ENCODE assay signal across 32 cellular contexts in the genomic region with DNA sequence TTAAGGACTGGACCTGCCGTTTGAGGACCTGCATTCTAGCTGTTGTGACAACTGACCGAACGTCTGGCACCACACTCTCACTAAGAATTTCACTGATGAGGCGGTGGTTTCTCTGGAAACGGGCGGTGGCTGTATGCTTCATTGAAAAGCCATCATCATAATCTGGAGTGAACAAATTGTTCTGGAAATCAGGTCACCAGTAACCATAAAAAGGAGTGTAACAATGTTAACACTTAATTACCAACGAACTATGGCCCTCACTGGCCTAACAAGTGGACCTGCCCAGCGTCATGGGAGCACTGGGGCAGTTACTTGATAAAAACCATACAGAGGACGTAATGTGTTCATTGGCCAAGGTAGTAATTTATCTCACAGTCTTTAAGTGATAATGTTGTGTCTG. TPM values are rescaled to one million over a fixed set of nuclear protein-coding genes. Genes with fewer than 3 reads are reported as not detected.
DNase-seq lines count a peak whose midpoint lies in the region; ATAC-seq lines count a peak whose summit lies in the region.
"Had no signal": no experiment of that assay in that cellular context is flagged by ENCODE, and none has a peak within 500 bp of the region (broad histone marks: within the 10 kb centered on the region; RNA-seq: fewer than 3 reads in every experiment).

No MANE protein-coding gene starts in this region.

- H3K4me3 ChIP-seq in mesenchymal stem cell (ENCODE audit: insufficient read depth in 1 of 2, low read depth in 1 of 2, low read length in 2 of 2) (no peak overlapping the region), GM23248 (no peak overlapping the region)
- H3K4me3 ChIP-seq: A549; BLaER1 treated with 17β-estradiol and CSF1 and Interleukin-3, amounts not matched to agents 10 nM and 100 nM; GM23338; HAP-1; SK-N-MC had no signal

- H2BK15ac ChIP-seq in mesenchymal stem cell (ENCODE audit: low read depth, poor library complexity, severe bottlenecking): no peak overlapping the region

- H4K91ac ChIP-seq in mesenchymal stem cell (ENCODE audit: low read length): no peak overlapping the region

- peaks cover 17% of the 10 kb centered on the region; the same call in 1 of the 2 replicates for H3F3A ChIP-seq in GM23248 (ENCODE audit: insufficient read depth)

- H3K27ac ChIP-seq in mesenchymal stem cell (ENCODE audit: low read length, poor library complexity, severe bottlenecking): no peak overlapping the region
- H3K27ac ChIP-seq in GM23248: no peak overlapping the region
- H3K27ac ChIP-seq: A549; BLaER1 treated with 17β-estradiol and CSF1 and Interleukin-3, amounts not matched to agents 10 nM and 100 nM; KMS-11; SK-N-MC had no signal

- H3K4me1 Mint-ChIP-seq in activated naive CD8-positive, alpha-beta T cell (ENCODE audit: low read depth): peaks cover 3% of the 10 kb centered on the region
- peaks cover 5% of the 10 kb centered on the region for H3K4me1 Mint-ChIP-seq in activated naive CD8-positive, alpha-beta T cell treated with anti-CD3 and anti-CD28 coated beads, Interleukin-2, amount 50 U/mL, for 24 hours
- peaks cover 16% of the 10 kb centered on the region for H3K4me1 Mint-ChIP-seq in stimulated activated effector memory CD8-positive, alpha-beta T cell treated with anti-CD3 and anti-CD28 coated beads, Interleukin-12 subunit alpha, Interleukin-12 subunit beta, amount 100 ng/mL, for 72 hours
- H3K4me1 Mint-ChIP-seq: GM23338 had no signal

- no peak overlapping the region for H4K8ac ChIP-seq in mesenchymal stem cell (ENCODE audit: low read length)

- 0 out of 2 replicates have a peak, but pooled peaks cover 3% of the 10 kb centered on the region for H4K20me1 ChIP-seq in GM23248 (ENCODE audit: insufficient read depth)

- peak overlapping the region; percentile 51 for H2AK5ac ChIP-seq in mesenchymal stem cell (ENCODE audit: low read length, severe bottlenecking)

- H3K27ac Mint-ChIP-seq in activated naive CD8-positive, alpha-beta T cell: peak overlapping the region; percentile 72
- no peak overlapping the region for H3K27ac Mint-ChIP-seq in activated naive CD8-positive, alpha-beta T cell treated with anti-CD3 and anti-CD28 coated beads, Interleukin-2, amount 50 U/mL, for 24 hours
- H3K27ac Mint-ChIP-seq in stimulated activated effector memory CD8-positive, alpha-beta T cell treated with anti-CD3 and anti-CD28 coated beads, Interleukin-12 subunit alpha, Interleukin-12 subunit beta, amount 100 ng/mL, for 72 hours: peak overlapping the region; percentile 54
- H3K27ac Mint-ChIP-seq: CD4-positive, alpha-beta T cell; GM23338; HFFc6; IgD-negative memory B cell had no signal

- H3K36me3 Mint-ChIP-seq in activated naive CD8-positive, alpha-beta T cell: peaks cover 16% of the 10 kb centered on the region
- peaks cover 65% of the 10 kb centered on the region for H3K36me3 Mint-ChIP-seq in activated naive CD8-positive, alpha-beta T cell treated with anti-CD3 and anti-CD28 coated beads, Interleukin-2, amount 50 U/mL, for 24 hours (ENCODE audit: low read depth)
- peaks cover 100% of the 10 kb centered on the region for H3K36me3 Mint-ChIP-seq in stimulated activated effector memory CD8-positive, alpha-beta T cell treated with anti-CD3 and anti-CD28 coated beads, Interleukin-12 subunit alpha, Interleukin-12 subunit beta, amount 100 ng/mL, for 72 hours

- no peak overlapping the region for H3K4me3 Mint-ChIP-seq in activated naive CD8-positive, alpha-beta T cell
- H3K4me3 Mint-ChIP-seq in activated naive CD8-positive, alpha-beta T cell treated with anti-CD3 and anti-CD28 coated beads, Interleukin-2, amount 50 U/mL, for 24 hours: no peak overlapping the region
- H3K4me3 Mint-ChIP-seq in stimulated activated effector memory CD8-positive, alpha-beta T cell treated with anti-CD3 and anti-CD28 coated beads, Interleukin-12 subunit alpha, Interleukin-12 subunit beta, amount 100 ng/mL, for 72 hours: no peak overlapping the region
- H3K4me3 Mint-ChIP-seq: CD4-positive, alpha-beta T cell; GM23338; HFFc6; IgD-negative memory B cell had no signal

- 96% methylated on average over 8 of the region's 9 CpGs for WGBS in mesenchymal stem cell
- 84% methylated on average over 9 of the region's 9 CpGs for WGBS in GM23248 (ENCODE audit: low coverage in 1 of 2, low lambda C conversion rate in 2 of 2, missing lambda C conversion rate in 2 of 2), 2 experiments

- ATAC-seq in activated naive CD8-positive, alpha-beta T cell treated with anti-CD3 and anti-CD28 coated beads, Interleukin-2, amount 50 U/mL, for 24 hours: no peak
- ATAC-seq in stimulated activated effector memory CD8-positive, alpha-beta T cell treated with anti-CD3 and anti-CD28 coated beads, Interleukin-12 subunit alpha, Interleukin-12 subunit beta, amount 100 ng/mL, for 72 hours: no peak
- ATAC-seq: A549, GM23338, Panc1 had no signal

- H3K9ac ChIP-seq in mesenchymal stem cell (ENCODE audit: low read length) (no peak overlapping the region), GM23248 (no peak overlapping the region)
- H3K9ac ChIP-seq: BLaER1 treated with 17β-estradiol and CSF1 and Interleukin-3, amounts not matched to agents 10 nM and 100 nM; KMS-11 had no signal

- no peak overlapping the region for H3K4ac ChIP-seq in mesenchymal stem cell (ENCODE audit: low read depth in 1 of 2, low read length in 2 of 2)

- H3K9me3 Mint-ChIP-seq in activated naive CD8-positive, alpha-beta T cell (ENCODE audit: low read depth): no peaks in the 10 kb centered on the region
- H3K9me3 Mint-ChIP-seq in activated naive CD8-positive, alpha-beta T cell treated with anti-CD3 and anti-CD28 coated beads, Interleukin-2, amount 50 U/mL, for 24 hours: no peaks in the 10 kb centered on the region
- no peaks in the 10 kb centered on the region for H3K9me3 Mint-ChIP-seq in stimulated activated effector memory CD8-positive, alpha-beta T cell treated with anti-CD3 and anti-CD28 coated beads, Interleukin-12 subunit alpha, Interleukin-12 subunit beta, amount 100 ng/mL, for 72 hours
- H3K9me3 Mint-ChIP-seq: CD4-positive, alpha-beta T cell; GM23338; HFFc6; IgD-negative memory B cell had no signal

- no peaks in the 10 kb centered on the region for H3K79me2 ChIP-seq in GM23248 (ENCODE audit: insufficient read depth)

- H3K36me3 ChIP-seq in mesenchymal stem cell (ENCODE audit: control insufficient read depth in 1 of 2, insufficient read depth in 2 of 2, low read depth in 1 of 2, low read length in 2 of 2): peaks cover 22 to 100% of the 10 kb centered on the region in 2 experiments
- H3K36me3 ChIP-seq in GM23248 (ENCODE audit: low read depth): peaks cover 91% of the 10 kb centered on the region

- no peak overlapping the region for H2BK12ac ChIP-seq in mesenchymal stem cell (ENCODE audit: low read length in 2 of 2)

- no peak overlapping the region for H3K14ac ChIP-seq in mesenchymal stem cell (ENCODE audit: low read length in 2 of 2)

- H3K4me1 ChIP-seq in mesenchymal stem cell (ENCODE audit: control insufficient read depth, insufficient read depth, low read depth, low read length) (peaks cover 2% of the 10 kb centered on the region), GM23248 (ENCODE audit: insufficient read depth) (no peaks in the 10 kb centered on the region)
- H3K4me1 ChIP-seq: A549; BLaER1 treated with 17β-estradiol and CSF1 and Interleukin-3, amounts not matched to agents 10 nM and 100 nM; HAP-1 had no signal

- H3K27me3 Mint-ChIP-seq in activated naive CD8-positive, alpha-beta T cell: no peaks in the 10 kb centered on the region
- no peaks in the 10 kb centered on the region for H3K27me3 Mint-ChIP-seq in activated naive CD8-positive, alpha-beta T cell treated with anti-CD3 and anti-CD28 coated beads, Interleukin-2, amount 50 U/mL, for 24 hours
- H3K27me3 Mint-ChIP-seq: CD4-positive, alpha-beta T cell; IgD-negative memory B cell had no signal

- no peak overlapping the region for H3K18ac ChIP-seq in mesenchymal stem cell (ENCODE audit: low read depth in 1 of 2, low read length in 2 of 2)

- no peak overlapping the region for H2BK5ac ChIP-seq in mesenchymal stem cell (ENCODE audit: low read depth, low read length, poor library complexity, severe bottlenecking)

- H3K9me2 ChIP-seq in GM23248 (ENCODE audit: insufficient read depth): no peaks in the 10 kb centered on the region

- no peak overlapping the region for H3K4me2 ChIP-seq in mesenchymal stem cell (ENCODE audit: low read length, poor library complexity, severe bottlenecking)
- no peak overlapping the region for H3K4me2 ChIP-seq in GM23248 (ENCODE audit: unreplicated experiment)
- H3K4me2 ChIP-seq: A549; BLaER1 treated with 17β-estradiol and CSF1 and Interleukin-3, amounts not matched to agents 10 nM and 100 nM; GM23338; KMS-11 had no signal

- peaks cover 8% of the 10 kb centered on the region for H3K79me1 ChIP-seq in mesenchymal stem cell (replicated peaks; ENCODE audit: low read length, poor library complexity, severe bottlenecking)

- H2BK120ac ChIP-seq in mesenchymal stem cell (ENCODE audit: low read depth, low read length): no peak overlapping the region

- no peak for DNase-seq in activated naive CD8-positive, alpha-beta T cell treated with anti-CD3 and anti-CD28 coated beads, Interleukin-2, amount 50 U/mL, for 24 hours
- peak; percentile 88 for DNase-seq in SK-N-DZ (ENCODE audit: low spot score)
- no peak for DNase-seq in mesenchymal stem cell
- no peak for DNase-seq in stimulated activated effector memory CD8-positive, alpha-beta T cell treated with anti-CD3 and anti-CD28 coated beads, Interleukin-12 subunit alpha, Interleukin-12 subunit beta, amount 100 ng/mL, for 72 hours (ENCODE audit: low spot score in 2 of 2)
- DNase-seq in GM23248: no peak
- no peak for DNase-seq in NK-92 treated with Interleukin-12 subunit alpha and Interleukin-12 subunit beta, amount 100 ng/mL, for 24 hours (lab: John Stamatoyannopoulos, UW)
- no peak for DNase-seq in GF-D8 (lab: John Stamatoyannopoulos, UW)
- DNase-seq: AML-193; CD4-positive, alpha-beta T cell; DMS53; HFFc6; MM.1S; NCI-H1417; NCI-H1694 treated with DMSO at 0.1 percent for 48 hours; NCI-H2081; NCI-H2171; NCI-H226; NCI-H510A; NCI-H69; SHP77 treated with DMSO at 0.1 percent for 48 hours had no signal

- no peaks in the 10 kb centered on the region for H3K27me3 ChIP-seq in mesenchymal stem cell (ENCODE audit: control insufficient read depth in 1 of 2, insufficient read depth in 1 of 2, low read length in 2 of 2)
- no peaks in the 10 kb centered on the region for H3K27me3 ChIP-seq in GM23248 (replicated peaks; ENCODE audit: insufficient read depth)
- H3K27me3 ChIP-seq: BLaER1 treated with 17β-estradiol and CSF1 and Interleukin-3, amounts not matched to agents 10 nM and 100 nM had no signal

- H3K9me3 ChIP-seq in mesenchymal stem cell (ENCODE audit: control insufficient read depth, low read length) (no peaks in the 10 kb centered on the region), GM23248 (ENCODE audit: low read depth) (no peaks in the 10 kb centered on the region)
- H3K9me3 ChIP-seq: A549; BLaER1 treated with 17β-estradiol and CSF1 and Interleukin-3, amounts not matched to agents 10 nM and 100 nM; HAP-1 had no signal

- no peak overlapping the region for H2AFZ ChIP-seq in mesenchymal stem cell (ENCODE audit: low read depth, low read length)
- no peak overlapping the region for H2AFZ ChIP-seq in GM23248
- H2AFZ ChIP-seq: GM23338 had no signal

- in situ Hi-C loops in GM23248 (cut with MboI): no loop called here

- H3K23ac ChIP-seq in mesenchymal stem cell (ENCODE audit: low read length in 2 of 2): no peak overlapping the region

RNA-seq across cellular contexts. Expression of a gene that starts 15.4 kb away (rescaled TPM):
- polyA plus RNA-seq in SK-N-DZ (2014; cell fraction: cytosol; rRNA removed): 139 and 149 TPM in 2 replicates
- polyA plus RNA-seq in SK-N-DZ (2014; cell fraction: nucleus; rRNA removed): 97.4 and 104 TPM in 2 replicates
- polyA plus RNA-seq in mesenchymal stem cell (2013, experiment 1 of 2): 113 TPM
- polyA plus RNA-seq in mesenchymal stem cell (2013, experiment 2 of 2): 111 TPM
- 67.4 and 75.8 TPM in 2 replicates for total RNA-seq in GM23248 (2014; rRNA removed; shearing (Covaris generic))
- polyA plus RNA-seq in GM23248 (2016; fragmentation: Nextera tagmentation; extraction: Ambion mirVana): 133 and 144 TPM in 2 replicates

RNA-seq across cellular contexts. Expression of a gene that starts 32.8 kb away (rescaled TPM):
- not detected in 2 replicates for polyA plus RNA-seq in SK-N-DZ (2014; cell fraction: cytosol; rRNA removed)
- polyA plus RNA-seq in SK-N-DZ (2014; cell fraction: nucleus; rRNA removed): not detected in 2 replicates
- not detected for polyA plus RNA-seq in mesenchymal stem cell (2013, experiment 1 of 2)
- polyA plus RNA-seq in mesenchymal stem cell (2013, experiment 2 of 2): not detected
- total RNA-seq in GM23248 (2014; rRNA removed; shearing (Covaris generic)): not detected in 2 replicates
- polyA plus RNA-seq in GM23248 (2016; fragmentation: Nextera tagmentation; extraction: Ambion mirVana): not detected in 2 replicates
- total RNA-seq: CD4-positive, alpha-beta T cell; Daoy; G401; GM23338; HFFc6; OCI-LY7 had no signal
- polyA plus RNA-seq: GM23338, IgD-negative memory B cell had no signal
